Comparison of ENCODE assay signal across 10 cellular contexts in genomic region chr3:188915137-188915536, GRCh38.
DNase-seq lines count a peak whose midpoint lies in the region; ATAC-seq and TF ChIP-seq lines count a peak whose summit lies in the region.
"Had no signal": no experiment of that assay in that cellular context is flagged by ENCODE, and none has a peak within 500 bp of the region (broad histone marks: within the 10 kb centered on the region; RNA-seq: fewer than 3 reads in every experiment).

No MANE protein-coding gene starts in this region.

- no peaks in the 10 kb centered on the region for H3K36me3 Mint-ChIP-seq in natural killer cell

- DNase-seq in EH (ENCODE audit: low read depth) (peak; percentile 41), amniotic epithelial cell (ENCODE audit: low read depth) (peak; percentile 25), natural killer cell (no peak), iPS-NIHi11 (ENCODE audit: low spot score) (no peak)
- DNase-seq: Karpas-422, PC-9 had no signal

- peaks cover 42% of the 10 kb centered on the region in 2 donors for H3K4me1 Mint-ChIP-seq in natural killer cell

- no peaks in the 10 kb centered on the region for H3K9me3 Mint-ChIP-seq in natural killer cell

- no peak overlapping the region for H3K4me3 Mint-ChIP-seq in natural killer cell

- H3K27me3 Mint-ChIP-seq in natural killer cell (ENCODE audit: low read depth in 2 of 2): no peaks in the 10 kb centered on the region

- peak overlapping the region; percentile 17 to 65 for H3K27ac Mint-ChIP-seq in natural killer cell

- intact Hi-C loops in natural killer cell (cut with micrococcal nuclease): no loop called here

- ATAC-seq in HG03175 (IDR thresholded peaks at IDR 0.05; ENCODE audit: unreplicated experiment) (peak; percentile 38), natural killer cell (peak in 2 of 3 donors; percentile 36 to 39), HG02970 (IDR thresholded peaks at IDR 0.05; ENCODE audit: low FRiP score, unreplicated experiment) (no peak), HG02885 (IDR thresholded peaks at IDR 0.05; ENCODE audit: poor library complexity, unreplicated experiment) (no peak), HG03280 (IDR thresholded peaks at IDR 0.05; ENCODE audit: unreplicated experiment) (no peak)

- TF ChIP-seq CTCF in natural killer cell (IDR thresholded peaks at IDR 0.05): no peak

Comparison
In these comparisons a context has a peak if more than half of its experiments do, and no peak if none do; other contexts are left out.
1. DNase-seq: peak in EH (single experiment) and amniotic epithelial cell (single experiment); none in natural killer cell (single experiment) and iPS-NIHi11 (single experiment).
2. ATAC-seq: peak in HG03175 (single experiment) and natural killer cell (2 of 3); none in HG02970 (single experiment), HG02885 (single experiment) and HG03280 (single experiment).